12 cellular contexts compared by ENCODE assay signal in genomic region chr1:180909005-180909414, GRCh38.
DNase-seq lines count a peak whose midpoint lies in the region; ATAC-seq and TF ChIP-seq lines count a peak whose summit lies in the region.
"Had no signal": no experiment of that assay in that cellular context is flagged by ENCODE, and none has a peak within 500 bp of the region (broad histone marks: within the 10 kb centered on the region; RNA-seq: fewer than 3 reads in every experiment).

No MANE protein-coding gene starts in this region.

- H3K9me3 Mint-ChIP-seq in T-helper 1 cell treated with Interleukin-12 subunit alpha and Interleukin-12 subunit beta and Interleukin-4 antibody, amounts not matched to agents 30 μg/mL and 1 μg/mL, for 36 hours: no peaks in the 10 kb centered on the region

- DNase-seq in GM13976 (ENCODE audit: low spot score) (peak; percentile 50), iPS-NIHi11 (ENCODE audit: low spot score) (no peak), DMS79 treated with DMSO at 0.1 percent for 48 hours (lab: John Stamatoyannopoulos, UW) (no peak), NCI-H748 (lab: John Stamatoyannopoulos, UW; ENCODE audit: unreplicated experiment) (no peak), glomerular visceral epithelial cell (ENCODE audit: extremely low spot score) (no peak)
- DNase-seq: activated effector memory CD4-positive, alpha-beta T cell treated with anti-CD3 and anti-CD28 coated beads, Interleukin-2, amount 50 U/mL, for 16 hours; Kasumi-1; NCI-H2171 treated with DMSO at 0.1 percent for 48 hours; stimulated activated CD4-positive, alpha-beta T cell treated with anti-CD3 and anti-CD28 coated beads, Interleukin-12 subunit alpha, Interleukin-12 subunit beta, amount 100 ng/mL, for 4 hours had no signal

- no peaks in the 10 kb centered on the region for H3K36me3 Mint-ChIP-seq in T-helper 1 cell treated with Interleukin-12 subunit alpha and Interleukin-12 subunit beta and Interleukin-4 antibody, amounts not matched to agents 30 μg/mL and 1 μg/mL, for 36 hours (ENCODE audit: low read depth)

- H3K4me1 Mint-ChIP-seq in T-helper 1 cell treated with Interleukin-12 subunit alpha and Interleukin-12 subunit beta and Interleukin-4 antibody, amounts not matched to agents 30 μg/mL and 1 μg/mL, for 36 hours (ENCODE audit: low read depth): peaks cover 17% of the 10 kb centered on the region

- ATAC-seq in GM19372 (IDR thresholded peaks at IDR 0.05; ENCODE audit: low read depth, unreplicated experiment) (peak; percentile 28), HG02840 (IDR thresholded peaks at IDR 0.05; ENCODE audit: low FRiP score, unreplicated experiment) (peak; percentile 28)

- H3K4me3 Mint-ChIP-seq in T-helper 1 cell treated with Interleukin-12 subunit alpha and Interleukin-12 subunit beta and Interleukin-4 antibody, amounts not matched to agents 30 μg/mL and 1 μg/mL, for 36 hours: peak overlapping the region; percentile 10

- in situ Hi-C loops in GM13976 (cut with MboI; ENCODE audit: low sequenced_read_pairs, unreplicated experiment): no loop called here

- peaks cover 19% of the 10 kb centered on the region for H3K27me3 Mint-ChIP-seq in T-helper 1 cell treated with Interleukin-12 subunit alpha and Interleukin-12 subunit beta and Interleukin-4 antibody, amounts not matched to agents 30 μg/mL and 1 μg/mL, for 36 hours (ENCODE audit: low read depth)

- no peak overlapping the region for H3K27ac Mint-ChIP-seq in T-helper 1 cell treated with Interleukin-12 subunit alpha and Interleukin-12 subunit beta and Interleukin-4 antibody, amounts not matched to agents 30 μg/mL and 1 μg/mL, for 36 hours

- TF ChIP-seq CTCF in GM13976 (IDR thresholded peaks at IDR 0.05; ENCODE audit: borderline replicate concordance, control extremely low read depth, extremely low read depth, insufficient read depth, missing control alignments): no peak
